Comparison of ENCODE assay signal across 9 cellular contexts in the genomic region with DNA sequence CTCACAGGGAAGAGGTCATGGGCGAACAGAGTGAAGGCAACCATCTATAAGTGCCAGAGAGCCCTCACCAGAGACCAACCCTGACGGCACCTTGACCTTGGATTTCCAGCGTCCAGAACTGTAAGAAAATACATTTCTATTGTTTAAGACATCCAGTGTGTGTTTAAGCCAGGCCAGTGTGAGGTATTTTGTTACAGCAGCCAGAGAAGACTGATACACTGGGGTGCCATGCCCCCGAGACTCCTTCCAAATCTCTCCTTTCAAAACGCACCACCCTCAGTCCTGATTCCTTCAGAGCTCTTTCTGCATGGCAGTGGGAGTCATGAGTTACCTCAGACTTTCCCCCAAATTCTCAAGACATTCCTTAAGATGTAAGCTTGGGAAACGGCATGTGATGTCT. TPM values are rescaled to one million over a fixed set of nuclear protein-coding genes. Genes with fewer than 3 reads are reported as not detected.
"Had no signal": no experiment of that assay in that cellular context is flagged by ENCODE, and none has a peak within 500 bp of the region (broad histone marks: within the 10 kb centered on the region; RNA-seq: fewer than 3 reads in every experiment).

No MANE protein-coding gene starts in this region.

- ATAC-seq: GM12878 had no signal

- DNase-seq: GDM1, GF-D8 had no signal

- FAIRE-seq: G401.6, GM12878, GM12891, GM12892, GM18507, GM19239 had no signal

- H3K4me3 ChIP-seq: GM12878 had no signal

RNA-seq across cellular contexts. Expression of gene SERPINA5, which starts 2.5 kb away (rescaled TPM):
- total RNA-seq: G401 had no signal
- polyA plus RNA-seq: GM12878 had no signal

RNA-seq across cellular contexts. Expression of gene SERPINA4, which starts 17.5 kb away (rescaled TPM):
- total RNA-seq: G401 had no signal
- polyA plus RNA-seq: GM12878 had no signal

RNA-seq across cellular contexts. Expression of gene SERPINA3, which starts 33.5 kb away (rescaled TPM):
- total RNA-seq: G401 had no signal
- polyA plus RNA-seq: GM12878 had no signal
